Comparison of ENCODE assay signal across 8 cellular contexts in the genomic region with DNA sequence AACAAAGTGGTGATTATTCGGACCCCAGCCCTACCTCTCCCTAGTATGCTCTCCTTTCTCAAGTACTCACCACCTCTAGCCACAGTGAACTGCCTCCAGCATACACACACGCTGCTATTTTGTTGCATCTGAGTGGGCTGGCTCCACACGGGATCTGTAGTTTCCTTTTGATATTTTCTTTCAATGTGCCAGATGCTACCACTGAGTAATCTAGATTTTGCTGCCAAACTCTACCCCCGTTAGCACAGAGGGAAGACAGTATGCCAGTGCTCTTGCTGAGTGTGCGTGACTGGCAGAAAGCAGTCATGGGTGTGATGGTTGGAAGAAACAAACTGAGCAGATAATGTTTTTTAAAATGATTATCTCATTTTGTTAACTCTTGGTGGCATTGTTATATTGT.
DNase-seq lines count a peak whose midpoint lies in the region; ATAC-seq, FAIRE-seq and TF ChIP-seq lines count a peak whose summit lies in the region.

No MANE protein-coding gene starts in this region.

- DNase-seq in EH (ENCODE audit: low read depth) (peak; percentile 65), RCC 7860 (ENCODE audit: low spot score) (peak; percentile 76), brain microvascular endothelial cell (no peak), D341Med (ENCODE audit: low spot score) (no peak)
- peak; percentile 57 for DNase-seq in stimulated activated naive CD8-positive, alpha-beta T cell treated with anti-CD3 and anti-CD28 coated beads, Interleukin-15, Interleukin-2, amounts not matched to agents 100 U/mL and 50 U/mL, for 24 hours

- ATAC-seq in stimulated activated naive CD8-positive, alpha-beta T cell treated with anti-CD3 and anti-CD28 coated beads, Interleukin-15, Interleukin-2, amounts not matched to agents 100 U/mL and 50 U/mL, for 24 hours = peak; percentile 42
- ATAC-seq in GM21723 (IDR thresholded peaks at IDR 0.05; ENCODE audit: unreplicated experiment) = no peak
- ATAC-seq in GM19035 (IDR thresholded peaks at IDR 0.05; ENCODE audit: unreplicated experiment) = no peak

- peak overlapping the region; percentile 88 for H3K27ac ChIP-seq in brain microvascular endothelial cell
- peak overlapping the region; percentile 77 for H3K27ac ChIP-seq in layer of hippocampus (ENCODE audit: low read depth, low read length)

- no peak overlapping the region for H3K4me3 ChIP-seq in brain microvascular endothelial cell (ENCODE audit: low read depth, low read length)

- in situ Hi-C loops in brain microvascular endothelial cell (cut with HindIII; ENCODE audit: low pct_ligation_motif_present, low sequenced_read_pairs) = no loop called here

- TF ChIP-seq CTCF in brain microvascular endothelial cell (IDR thresholded peaks at IDR 0.05; ENCODE audit: low read depth, low read length, missing control alignments) = no peak

- H3K36me3 ChIP-seq in brain microvascular endothelial cell (replicated peaks) = peaks cover 3% of the 10 kb centered on the region

- peak; percentile 83 for FAIRE-seq in RCC 7860 (lab: Jason Lieb, UNC)

- no peaks in the 10 kb centered on the region for H3K27me3 ChIP-seq in brain microvascular endothelial cell (replicated peaks)
- H3K27me3 ChIP-seq in layer of hippocampus (ENCODE audit: control insufficient read depth, insufficient read depth, low read length) = no peaks in the 10 kb centered on the region

Comparison
In these comparisons a context has a peak if more than half of its experiments do, and no peak if none do; other contexts are left out.
1. DNase-seq: peak in EH (single experiment), RCC 7860 (single experiment) and stimulated activated naive CD8-positive, alpha-beta T cell treated with anti-CD3 and anti-CD28 coated beads, Interleukin-15, Interleukin-2, amounts not matched to agents 100 U/mL and 50 U/mL, for 24 hours (single experiment); none in brain microvascular endothelial cell (single experiment) and D341Med (single experiment).